Comparison of ENCODE assay signal across 8 cellular contexts in the genomic region with DNA sequence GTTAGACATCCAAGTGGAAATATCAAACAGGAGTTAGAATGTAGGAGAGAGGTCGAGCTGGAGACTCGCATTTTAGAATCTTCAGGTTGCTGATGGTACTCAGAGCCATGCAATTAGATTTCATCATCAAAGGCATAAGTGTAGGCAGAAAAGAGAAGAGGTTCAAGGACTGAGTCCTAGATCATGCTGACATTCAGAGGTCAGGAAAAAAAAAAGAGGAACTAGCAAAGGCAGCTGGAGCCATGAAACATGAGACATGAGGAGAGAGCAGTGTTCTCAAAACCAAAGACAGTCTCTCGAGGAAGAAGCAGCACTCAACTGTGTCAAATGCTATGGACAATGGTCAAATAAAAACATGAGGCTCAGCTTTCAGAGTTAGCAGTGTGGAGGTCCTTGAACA. TPM values are rescaled to one million over a fixed set of nuclear protein-coding genes. Genes with fewer than 3 reads are reported as not detected.
DNase-seq lines count a peak whose midpoint lies in the region; ATAC-seq, FAIRE-seq and TF ChIP-seq lines count a peak whose summit lies in the region.

No MANE protein-coding gene starts in this region.

- no peaks in the 10 kb centered on the region for H3K79me2 ChIP-seq in H1 (ENCODE audit: control insufficient read depth in 1 of 2, insufficient read depth in 2 of 2, low read length in 2 of 2)

- no peak for FAIRE-seq in H1 (lab: Jason Lieb, UNC)
- no peak for FAIRE-seq in HTR-8/SVneo (lab: Jason Lieb, UNC)

- H4K91ac ChIP-seq in H1 (replicated peaks; ENCODE audit: insufficient read length, low read length) = no peak overlapping the region

- no peak overlapping the region for H4K8ac ChIP-seq in H1 (ENCODE audit: extremely low read depth, insufficient read depth, low read length)

- H3K27ac ChIP-seq in HL-60 (replicated peaks) = peak overlapping the region; percentile 19
- H3K27ac ChIP-seq in H1 (ENCODE audit: low read depth, low read length) = no peak overlapping the region

- POLR2A ChIA-PET in H1 (lab: Charles Lee; ENCODE audit: partially characterized antibody) (no interaction called here), Caco-2 (lab: Charles Lee) (no interaction called here)

- H3K79me1 ChIP-seq in H1 (ENCODE audit: low read depth, low read length) = no peaks in the 10 kb centered on the region

- no peak overlapping the region for H3K4me2 ChIP-seq in H1 (ENCODE audit: insufficient read depth in 1 of 2, low read depth in 2 of 2, low read length in 2 of 2)

- H3K27ac Mint-ChIP-seq in Caco-2 (ENCODE audit: unreplicated experiment) = no peak overlapping the region

- CTCF ChIA-PET in H1 (lab: Charles Lee; ENCODE audit: partially characterized antibody) (interaction anchor here (3.7 kb wide), 1 partner anchor 264 kb away, joined by 17 read pairs; no protein-coding TSS in a partner anchor), Caco-2 (lab: Charles Lee) (no interaction called here)

- no peak overlapping the region for H3K9ac ChIP-seq in H1 (replicated peaks in 1 of 4; ENCODE audit: extremely low read depth in 1 of 4, low read depth in 3 of 4, low read length in 3 of 4)

- no peak overlapping the region for H2BK120ac ChIP-seq in H1 (replicated peaks; ENCODE audit: low read depth, low read length)

- H3K4ac ChIP-seq in H1 (replicated peaks; ENCODE audit: insufficient read length, low read depth, low read length) = no peak overlapping the region

- no peak overlapping the region for H4K5ac ChIP-seq in H1 (ENCODE audit: insufficient read length, low read depth, low read length)

- TF ChIP-seq POLR2A in H1 (IDR thresholded peaks at IDR 0.05; ENCODE audit: control extremely low read depth in 1 of 2, low read depth in 2 of 2, low read length in 2 of 2) = no peak

- H3K36me3 ChIP-seq in H1 (ENCODE audit: control insufficient read depth in 2 of 4, insufficient read depth in 4 of 4, low read length in 3 of 4) (no peaks in the 10 kb centered on the region), Caco-2 (ENCODE audit: control insufficient read depth, insufficient read depth, low read length) (no peaks in the 10 kb centered on the region), mucosa of descending colon (ENCODE audit: low read depth) (no peaks in the 10 kb centered on the region)

- H3K27me3 ChIP-seq in HL-60 (ENCODE audit: insufficient read depth, poor library complexity, severe bottlenecking) = no peaks in the 10 kb centered on the region
- no peaks in the 10 kb centered on the region; a peak in 1 of 7 replicates for H3K27me3 ChIP-seq in H1 (replicated peaks in 1 of 4; ENCODE audit: control insufficient read depth in 3 of 4, extremely low read depth in 1 of 4, insufficient read depth in 3 of 4, low read length in 3 of 4)
- 0 out of 2 replicates have a peak, but pooled peaks cover 1% of the 10 kb centered on the region for H3K27me3 ChIP-seq in Caco-2 (replicated peaks; ENCODE audit: control insufficient read depth, insufficient read depth, low read length)

- H3K23me2 ChIP-seq in H1 (ENCODE audit: low read depth, low read length) = no peaks in the 10 kb centered on the region

- H3K36me3 Mint-ChIP-seq in Caco-2 (ENCODE audit: insufficient read depth, unreplicated experiment) = no peaks in the 10 kb centered on the region

- H4K20me1 ChIP-seq in H1 (replicated peaks in 1 of 2; ENCODE audit: control insufficient read depth in 1 of 2, insufficient read depth in 2 of 2, low read length in 2 of 2) = no peaks in the 10 kb centered on the region

- no peaks in the 10 kb centered on the region for H3K4me1 Mint-ChIP-seq in Caco-2 (ENCODE audit: low read depth, unreplicated experiment)

- BruUV-seq in Caco-2 (replicated peaks; lab: Mats Ljungman, UMichigan) = no TSS peak

- no peak overlapping the region for H2BK12ac ChIP-seq in H1 (ENCODE audit: low read depth, low read length)

- H3K9me3 Mint-ChIP-seq in Caco-2 (ENCODE audit: unreplicated experiment) = no peaks in the 10 kb centered on the region

- H3K27me3 Mint-ChIP-seq in Caco-2 (ENCODE audit: insufficient read depth, unreplicated experiment) = peaks cover 6% of the 10 kb centered on the region

- intact Hi-C loops in Caco-2 (cut with micrococcal nuclease; ENCODE audit: unreplicated experiment) (no loop called here), mucosa of descending colon (cut with DNase I, micrococcal nuclease) (loop anchor here in 1 of 2 donors (10.0 kb wide), 1 partner anchor 270 kb away; no protein-coding TSS in a partner anchor)

- H3K14ac ChIP-seq in H1 (ENCODE audit: insufficient read length) = no peak overlapping the region

- no peak overlapping the region for H2BK20ac ChIP-seq in H1 (ENCODE audit: low read length)

- H3K4me1 ChIP-seq in H1 (replicated peaks in 1 of 4; ENCODE audit: control insufficient read depth in 3 of 4, insufficient read depth in 4 of 4, low read length in 3 of 4) (no peaks in the 10 kb centered on the region), Caco-2 (no peaks in the 10 kb centered on the region), mucosa of descending colon (ENCODE audit: low read depth) (no peaks in the 10 kb centered on the region)

- DNase-seq in HL-60 (ENCODE audit: low read depth in 1 of 2, low spot score in 1 of 2) (peak; percentile 43 to 80), H1 (ENCODE audit: low read depth in 1 of 2, low spot score in 2 of 2) (no peak), Caco-2 (no peak), mucosa of descending colon (no peak), HTR-8/SVneo (ENCODE audit: insufficient read length, low spot score) (no peak)
- DNase-seq in activated CD4-positive, alpha-beta T cell treated with anti-CD3 and anti-CD28 coated beads for 1 hour = no peak

- no peak overlapping the region for H3K56ac ChIP-seq in H1 (replicated peaks; ENCODE audit: insufficient read length, low read depth, low read length)

- no peak for TF ChIP-seq RAD21 in H1 (IDR thresholded peaks at IDR 0.05 in 1 of 2, conservative IDR thresholded peaks at IDR 0.05 in 1 of 2; ENCODE audit: low read depth in 2 of 2, low read length in 2 of 2)

- no peak overlapping the region for H2BK5ac ChIP-seq in H1 (ENCODE audit: low read depth, low read length)

- H3K18ac ChIP-seq in H1 (ENCODE audit: extremely low read depth, low read length) = no peak overlapping the region

- H3K4me3 ChIP-seq in HL-60 (replicated peaks; ENCODE audit: insufficient read depth, low read length) = no peak overlapping the region
- no peak overlapping the region for H3K4me3 ChIP-seq in H1 (ENCODE audit: extremely low read depth in 1 of 4, insufficient read depth in 2 of 4, low read depth in 3 of 4, low read length in 4 of 4)
- no peak overlapping the region for H3K4me3 ChIP-seq in Caco-2 (ENCODE audit: low read depth, low read length)
- H3K4me3 ChIP-seq in mucosa of descending colon = no peak overlapping the region

- no peak overlapping the region for H3K4me3 Mint-ChIP-seq in Caco-2 (ENCODE audit: unreplicated experiment)

- 92% methylated on average over 3 of the region's 3 CpGs; no CpG with 5 or more reads in 1 of the 2 experiments for WGBS in H1 (ENCODE audit: extremely low coverage in 1 of 2, insufficient coverage in 1 of 2, insufficient read length in 1 of 2, insufficient replicate concordance in 2 of 2, low coverage in 1 of 2, low lambda C conversion rate in 2 of 2, missing lambda C conversion rate in 1 of 2), 2 experiments

- TF ChIP-seq CTCF in HL-60 (IDR thresholded peaks at IDR 0.05; ENCODE audit: insufficient read depth, low read length) (no peak), H1 (IDR thresholded peaks at IDR 0.05; ENCODE audit: control extremely low read depth in 1 of 3, insufficient read depth in 1 of 3, low read depth in 1 of 3, low read length in 3 of 3) (no peak), Caco-2 (IDR thresholded peaks at IDR 0.05; ENCODE audit: insufficient read depth in 1 of 2, low read depth in 1 of 2, low read length in 1 of 2, severe bottlenecking in 1 of 2, unreplicated experiment in 1 of 2) (no peak), mucosa of descending colon (IDR thresholded peaks at IDR 0.05) (no peak)

- TF ChIP-seq EP300 in H1 (IDR thresholded peaks at IDR 0.05; ENCODE audit: borderline replicate concordance in 1 of 2, low read depth in 2 of 2, low read length in 2 of 2) = no peak

- no peak overlapping the region for H3K23ac ChIP-seq in H1 (ENCODE audit: insufficient read length)

- peak overlapping the region; percentile 65 for H2AFZ ChIP-seq in H1 (ENCODE audit: low read length)

- no peak overlapping the region for H2AK5ac ChIP-seq in H1 (ENCODE audit: low read depth, low read length)

- no peak overlapping the region for H2BK15ac ChIP-seq in H1 (ENCODE audit: low read length)

- H3K9me3 ChIP-seq in H1 (ENCODE audit: insufficient read depth in 2 of 2, low read depth in 1 of 2, low read length in 1 of 2) (no peaks in the 10 kb centered on the region), Caco-2 (no peaks in the 10 kb centered on the region), mucosa of descending colon (no peaks in the 10 kb centered on the region)

- peak; percentile 55 for ATAC-seq in GM18499 (IDR thresholded peaks at IDR 0.05; ENCODE audit: insufficient read depth, unreplicated experiment)
- peak; percentile 61 for ATAC-seq in GM21619 (IDR thresholded peaks at IDR 0.05; ENCODE audit: unreplicated experiment)
- no peak for ATAC-seq in mucosa of descending colon

TF ChIP-seq in H1, 55 proteins besides CTCF, POLR2A, EP300 and RAD21:
- no peak for TF ChIP-seq JUN (IDR thresholded peaks at IDR 0.05; ENCODE audit: low read depth, low read length)
- no peak for TF ChIP-seq MAFK (IDR thresholded peaks at IDR 0.05; ENCODE audit: low read depth, low read length)
- no peak for TF ChIP-seq SP1 (IDR thresholded peaks at IDR 0.05; ENCODE audit: low read depth, low read length)
- TF ChIP-seq POLR2AphosphoS5 (IDR thresholded peaks at IDR 0.05; ENCODE audit: low read depth, low read length) = no peak
- no peak for TF ChIP-seq GABPA (IDR thresholded peaks at IDR 0.05; ENCODE audit: borderline replicate concordance, insufficient read depth, low read length)
- TF ChIP-seq HDAC6 (IDR thresholded peaks at IDR 0.05; ENCODE audit: low read depth, low read length) = no peak
- TF ChIP-seq KDM1A (IDR thresholded peaks at IDR 0.05; ENCODE audit: borderline replicate concordance, low read length) = no peak
- TF ChIP-seq CBX8 (IDR thresholded peaks at IDR 0.05; ENCODE audit: borderline replicate concordance, low read depth, low read length) = no peak
TF ChIP-seq in H1: peak in this region for 0.

RNA-seq across cellular contexts. Expression of gene TPP2, which starts 12.4 kb away (rescaled TPM):
- 80.4 and 85.7 TPM in 2 replicates for total RNA-seq in H1 (2021; fragmentation: NEBNext Ultra II Directional; extraction: Animal tissue kit (Norgen Biotek cat#: 25700))
- 10.7 and 15.9 TPM in 2 replicates for polyA plus RNA-seq in H1 (2011; rRNA removed)
- 26.0 TPM for polyA plus RNA-seq in H1 (2011; cell fraction: cytosol; rRNA removed)
- polyA plus RNA-seq in H1 (2011; cell fraction: nucleus; rRNA removed) = 20.4 TPM
- 28.4 to 63.1 TPM (median 40.4 TPM) in 4 replicates for polyA plus RNA-seq in H1 (2012, experiment 1 of 2)
- 2.9 TPM for polyA plus RNA-seq in H1 (2012, experiment 2 of 2)
- 60.1 TPM for polyA plus RNA-seq in H1 (2013, experiment 1 of 2)
- 54.8 TPM for polyA plus RNA-seq in H1 (2013, experiment 2 of 2)
- 60.4 and 76.8 TPM in 2 replicates for polyA minus RNA-seq in H1 (2011; rRNA and poly(A)+ RNA removed)
- 36.3 TPM for polyA minus RNA-seq in H1 (2011; cell fraction: cytosol; rRNA and poly(A)+ RNA removed)
- 98.6 TPM for polyA minus RNA-seq in H1 (2011; cell fraction: nucleus; rRNA and poly(A)+ RNA removed)
- total RNA-seq in Caco-2 (2022) (58.9 and 64.3 TPM in 2 replicates), mucosa of descending colon (10 to 100 TPM; 37.6 to 44.0 (median 38.2) TPM)

Comparison
In these comparisons a context has a peak if more than half of its experiments do, and no peak if none do; other contexts are left out.
1. DNase-seq: peak in HL-60 (2 of 2); none in H1 (0 of 2), Caco-2 (0 of 2), mucosa of descending colon (0 of 3), activated CD4-positive, alpha-beta T cell treated with anti-CD3 and anti-CD28 coated beads for 1 hour (single experiment) and HTR-8/SVneo (single experiment).